In genomic region chr15:31135523-31135922, GRCh38 we compare ENCODE assay signal across 12 cellular contexts. TPM values are rescaled to one million over a fixed set of nuclear protein-coding genes. Genes with fewer than 3 reads are reported as not detected.
"Had no signal": no experiment of that assay in that cellular context is flagged by ENCODE, and none has a peak within 500 bp of the region (broad histone marks: within the 10 kb centered on the region; RNA-seq: fewer than 3 reads in every experiment).

No MANE protein-coding gene starts in this region.

- H3K9me3 Mint-ChIP-seq: activated CD4-positive, alpha-beta memory T cell treated with anti-CD3 and anti-CD28 coated beads, Interleukin-2, amount 10 ng/mL, durations not matched to agents 7 days and 5 days; immature natural killer cell; naive thymus-derived CD8-positive, alpha-beta T cell had no signal

- H3K4me3 Mint-ChIP-seq: activated CD4-positive, alpha-beta memory T cell treated with anti-CD3 and anti-CD28 coated beads, Interleukin-2, amount 10 ng/mL, durations not matched to agents 7 days and 5 days; immature natural killer cell; naive thymus-derived CD8-positive, alpha-beta T cell had no signal

- H3K27ac Mint-ChIP-seq: activated CD4-positive, alpha-beta memory T cell treated with anti-CD3 and anti-CD28 coated beads, Interleukin-2, amount 10 ng/mL, durations not matched to agents 7 days and 5 days; naive thymus-derived CD8-positive, alpha-beta T cell had no signal

- ATAC-seq: left colon; mucosa of descending colon; naive thymus-derived CD8-positive, alpha-beta T cell had no signal

- H3K36me3 Mint-ChIP-seq: immature natural killer cell; naive thymus-derived CD8-positive, alpha-beta T cell had no signal

- DNase-seq: activated CD4-positive, alpha-beta memory T cell treated with anti-CD3 and anti-CD28 coated beads, Interleukin-2, amount 10 ng/mL, durations not matched to agents 7 days and 5 days; glutamatergic neuron; immature natural killer cell; left colon; mucosa of descending colon; naive thymus-derived CD8-positive, alpha-beta T cell; posterior cingulate gyrus; small intestine; thyroid gland had no signal

- H3K4me1 Mint-ChIP-seq: activated CD4-positive, alpha-beta memory T cell treated with anti-CD3 and anti-CD28 coated beads, Interleukin-2, amount 10 ng/mL, durations not matched to agents 7 days and 5 days; naive thymus-derived CD8-positive, alpha-beta T cell had no signal

RNA-seq across cellular contexts. Expression of gene TRPM1, which starts 34.0 kb away (rescaled TPM):
- total RNA-seq: activated CD4-positive, alpha-beta memory T cell treated with anti-CD3 and anti-CD28 coated beads, Interleukin-2, amount 10 ng/mL, durations not matched to agents 7 days and 5 days; ascending aorta; chondrocyte; left colon; mucosa of descending colon; naive thymus-derived CD8-positive, alpha-beta T cell; thyroid gland; vagina had no signal
- polyA plus RNA-seq: naive thymus-derived CD8-positive, alpha-beta T cell had no signal
